30 cellular contexts compared by ENCODE assay signal in the genomic region with DNA sequence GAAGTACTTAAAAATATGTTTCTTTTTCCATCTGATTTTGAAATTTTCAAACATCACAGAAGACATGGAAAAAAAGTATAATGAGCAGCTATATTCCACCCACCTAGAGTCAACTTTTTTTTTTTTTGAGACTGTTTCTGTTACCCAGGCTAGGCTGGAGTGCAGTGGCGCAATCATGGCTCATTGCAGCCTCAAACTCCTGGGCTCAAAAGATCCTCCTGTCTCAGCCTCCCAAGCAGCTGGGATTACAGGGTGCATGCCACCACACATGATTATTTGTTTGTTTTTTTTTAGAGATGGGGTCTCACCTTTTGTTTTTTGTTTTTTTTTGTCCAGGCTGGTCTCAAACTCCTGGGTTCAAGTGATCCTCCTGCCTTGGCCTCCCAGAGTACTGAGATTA.
"Had no signal": no experiment of that assay in that cellular context is flagged by ENCODE, and none has a peak within 500 bp of the region (broad histone marks: within the 10 kb centered on the region; RNA-seq: fewer than 3 reads in every experiment).

No MANE protein-coding gene starts in this region.

- H3K9me3 ChIP-seq: adrenal gland, ascending aorta, body of pancreas, breast epithelium had no signal

- H3K4me3 ChIP-seq: adrenal gland, ascending aorta, body of pancreas, breast epithelium, cardiac muscle cell had no signal

- DNase-seq: activated effector memory CD4-positive, alpha-beta T cell treated with anti-CD3 and anti-CD28 coated beads, Interleukin-2, amount 50 U/mL, for 16 hours; activated effector memory CD4-positive, alpha-beta T cell treated with Interleukin-2 at 50 U/mL for 16 hours; activated gamma-delta T cell; activated gamma-delta T cell treated with Interleukin-2 at 50 U/mL for 16 hours; activated naive CD4-positive, alpha-beta T cell; activated naive CD4-positive, alpha-beta T cell treated with anti-CD3 and anti-CD28 coated beads for 36 hours; activated naive CD4-positive, alpha-beta T cell treated with anti-CD3 and anti-CD28 coated beads, Interleukin-2, amount 10 ng/mL, durations not matched to agents 7 days and 5 days; activated naive CD4-positive, alpha-beta T cell treated with anti-CD3 and anti-CD28 coated beads, Interleukin-2, amount 50 U/mL, for 16 hours; activated naive CD4-positive, alpha-beta T cell treated with Interleukin-2 at 50 U/mL for 16 hours; activated naive CD8-positive, alpha-beta T cell treated with anti-CD3 and anti-CD28 coated beads for 36 hours; activated naive CD8-positive, alpha-beta T cell treated with anti-CD3 and anti-CD28 coated beads, Interleukin-2, amount 10 ng/mL, durations not matched to agents 7 days and 5 days; activated naive CD8-positive, alpha-beta T cell treated with anti-CD3 and anti-CD28 coated beads, Interleukin-2, amount 50 U/mL, for 24 hours; activated T-cell treated with anti-CD3 and anti-CD28 coated beads, Interleukin-2, amount 50 U/mL, for 1 hour; activated T-cell treated with anti-CD3 and anti-CD28 coated beads, Interleukin-2, amount 50 U/mL, for 24 hours; activated T-cell treated with anti-CD3 and anti-CD28 coated beads, Interleukin-2, amount 50 U/mL, for 4 hours; activated T-cell treated with anti-CD3 and anti-CD28 coated beads, Interleukin-2, amount 50 U/mL, for 48 hours; activated T-cell treated with anti-CD3 and anti-CD28 coated beads, Interleukin-2, amount 50 U/mL, for 72 hours; amniotic stem cell; aorta; brain microvascular endothelial cell; central memory CD4-positive, alpha-beta T cell; cerebellar nuclear complex had no signal

- H3K27me3 ChIP-seq: adrenal gland, ascending aorta, body of pancreas, brain microvascular endothelial cell, breast epithelium, cardiac muscle cell had no signal

- H3K36me3 ChIP-seq: adrenal gland, ascending aorta, brain microvascular endothelial cell, breast epithelium, cardiac muscle cell had no signal

- H3K27ac ChIP-seq: adrenal gland, ascending aorta, body of pancreas, brain microvascular endothelial cell, breast epithelium, cardiac muscle cell had no signal

- H3K4me1 ChIP-seq: ascending aorta, breast epithelium had no signal

- FAIRE-seq: astrocyte, bronchial epithelial cell had no signal

- ATAC-seq: activated naive CD8-positive, alpha-beta T cell treated with anti-CD3 and anti-CD28 coated beads, Interleukin-2, amount 50 U/mL, for 24 hours; activated T-cell treated with anti-CD3 and anti-CD28 coated beads, Interleukin-2, amount 50 U/mL, for 4 hours; activated T-helper 17 cell treated with anti-CD3 and anti-CD28 coated beads, Interleukin-2, amount 50 U/mL, for 72 hours had no signal
